13 cellular contexts compared by ENCODE assay signal in genomic region chr6:154653853-154654252, GRCh38.
A peak's percentile ranks its signal among the peaks of the same experiment; 100 is the strongest.
DNase-seq lines count a peak whose midpoint lies in the region; ATAC-seq and TF ChIP-seq lines count a peak whose summit lies in the region.
"Had no signal": no experiment of that assay in that cellular context is flagged by ENCODE, and none has a peak within 500 bp of the region (broad histone marks: within the 10 kb centered on the region; RNA-seq: fewer than 3 reads in every experiment).

No MANE protein-coding gene starts in this region.

- CTCF ChIA-PET in mammary epithelial cell (lab: Charles Lee; ENCODE audit: low non-redundant PET) = no interaction called here
- CTCF ChIA-PET in activated CD4-positive, alpha-beta memory T cell treated with anti-CD3 and anti-CD28 coated beads for 36 hours (lab: Charles Lee) = interaction anchor here (1.1 kb wide), 1 partner anchor 21 kb away, joined by 4 read pairs; no protein-coding TSS in a partner anchor

- H3K9me3 ChIP-seq in mammary epithelial cell (replicated peaks; ENCODE audit: insufficient read depth, low read length) (no peaks in the 10 kb centered on the region), tibial nerve (no peaks in the 10 kb centered on the region)

- H3K36me3 Mint-ChIP-seq in activated CD4-positive, alpha-beta memory T cell treated with anti-CD3 and anti-CD28 coated beads for 36 hours = no peaks in the 10 kb centered on the region
- H3K36me3 Mint-ChIP-seq: IgD-negative memory B cell had no signal

- no peak for TF ChIP-seq CTCF in mammary epithelial cell (conservative IDR thresholded peaks at IDR 0.05 in 1 of 2, IDR thresholded peaks at IDR 0.05 in 1 of 2; ENCODE audit: extremely low read depth in 1 of 2, insufficient read depth in 1 of 2, low read depth in 1 of 2, low read length in 2 of 2)
- no peak for TF ChIP-seq CTCF in tibial nerve (IDR thresholded peaks at IDR 0.05)

- no peaks in the 10 kb centered on the region for H3K79me2 ChIP-seq in mammary epithelial cell (ENCODE audit: insufficient read depth, low read length)

- H3K4me1 ChIP-seq in mammary epithelial cell (ENCODE audit: insufficient read depth, low read length) (peaks cover 11% of the 10 kb centered on the region), tibial nerve (peaks cover 0 to 8% (median 0%) of the 10 kb centered on the region in 4 donors)

- H3K4me2 ChIP-seq in mammary epithelial cell (ENCODE audit: insufficient read depth, low read depth, low read length) = peak overlapping the region; percentile 29

- no peak for ATAC-seq in HG02642 (IDR thresholded peaks at IDR 0.05; ENCODE audit: poor library complexity, unreplicated experiment)

- TF ChIP-seq POLR2A in tibial nerve (IDR thresholded peaks at IDR 0.05) = no peak

- peak; percentile 7 for DNase-seq in HS-27A (ENCODE audit: low read depth)
- peak; percentile 96 for DNase-seq in mammary epithelial cell
- DNase-seq in kidney tubule cell (ENCODE audit: low spot score) = peak; percentile 97
- no peak for DNase-seq in tibial nerve (ENCODE audit: low spot score in 2 of 2)
- DNase-seq in activated CD4-positive, alpha-beta memory T cell treated with anti-CD3 and anti-CD28 coated beads for 36 hours = no peak
- no peak for DNase-seq in inferior parietal cortex (ENCODE audit: extremely low spot score)
- DNase-seq: activated CD4-positive, alpha-beta memory T cell treated with anti-CD3 and anti-CD28 coated beads, Interleukin-2, amount 10 ng/mL, durations not matched to agents 7 days and 5 days; cortex of kidney; H7; NK-92 treated with Interleukin-12 subunit alpha and Interleukin-12 subunit beta, amount 100 ng/mL, for 24 hours; stimulated activated naive CD4-positive, alpha-beta T cell treated with Interleukin-2 at 50 U/mL for 16 hours had no signal

- H3K9ac ChIP-seq in mammary epithelial cell (ENCODE audit: insufficient read depth, low read length) = no peak overlapping the region

- peak; percentile 47 to 84 for TF ChIP-seq EP300 in tibial nerve (IDR thresholded peaks at IDR 0.05)

- H3K27ac Mint-ChIP-seq in activated CD4-positive, alpha-beta memory T cell treated with anti-CD3 and anti-CD28 coated beads for 36 hours = no peak overlapping the region
- H3K27ac Mint-ChIP-seq: activated CD4-positive, alpha-beta memory T cell treated with anti-CD3 and anti-CD28 coated beads, Interleukin-2, amount 10 ng/mL, durations not matched to agents 7 days and 5 days had no signal

- H2AFZ ChIP-seq in mammary epithelial cell (ENCODE audit: low read depth, low read length) = peak overlapping the region; percentile 65

- POLR2A ChIA-PET in activated CD4-positive, alpha-beta memory T cell treated with anti-CD3 and anti-CD28 coated beads for 36 hours (lab: Charles Lee) = no interaction called here

- intact Hi-C loops in mammary epithelial cell (cut with micrococcal nuclease) = loop anchor here (10.0 kb wide), 1 partner anchor 139 kb away; the partner anchor contains the start of gene CNKSR3
- intact Hi-C loops in activated CD4-positive, alpha-beta memory T cell treated with anti-CD3 and anti-CD28 coated beads for 36 hours (cut with micrococcal nuclease) = no loop called here

- no peaks in the 10 kb centered on the region for H3K4me1 Mint-ChIP-seq in activated CD4-positive, alpha-beta memory T cell treated with anti-CD3 and anti-CD28 coated beads for 36 hours (ENCODE audit: low read depth)
- H3K4me1 Mint-ChIP-seq: activated CD4-positive, alpha-beta memory T cell treated with anti-CD3 and anti-CD28 coated beads, Interleukin-2, amount 10 ng/mL, durations not matched to agents 7 days and 5 days; IgD-negative memory B cell had no signal

- H3K27me3 Mint-ChIP-seq in activated CD4-positive, alpha-beta memory T cell treated with anti-CD3 and anti-CD28 coated beads for 36 hours = no peaks in the 10 kb centered on the region
- H3K27me3 Mint-ChIP-seq: activated CD4-positive, alpha-beta memory T cell treated with anti-CD3 and anti-CD28 coated beads, Interleukin-2, amount 10 ng/mL, durations not matched to agents 7 days and 5 days had no signal

- H3K27me3 ChIP-seq in mammary epithelial cell (ENCODE audit: insufficient read depth, low read length) (no peaks in the 10 kb centered on the region), tibial nerve (no peaks in the 10 kb centered on the region)

- no peaks in the 10 kb centered on the region for H4K20me1 ChIP-seq in mammary epithelial cell (ENCODE audit: insufficient read depth, low read length)

- H3K9me3 Mint-ChIP-seq in activated CD4-positive, alpha-beta memory T cell treated with anti-CD3 and anti-CD28 coated beads for 36 hours = no peaks in the 10 kb centered on the region
- H3K9me3 Mint-ChIP-seq: activated CD4-positive, alpha-beta memory T cell treated with anti-CD3 and anti-CD28 coated beads, Interleukin-2, amount 10 ng/mL, durations not matched to agents 7 days and 5 days; IgD-negative memory B cell had no signal

- dilution Hi-C loops in mammary epithelial cell (cut with HindIII; ENCODE audit: low sequenced_read_pairs) = loop anchor here (5.0 kb wide), 1 partner anchor 267 kb away; no protein-coding TSS in a partner anchor

- H3K4me3 ChIP-seq in mammary epithelial cell (replicated peaks in 1 of 3; ENCODE audit: insufficient read depth in 1 of 3, low read depth in 2 of 3, low read length in 3 of 3) (no peak overlapping the region), tibial nerve (no peak overlapping the region)

- H3K36me3 ChIP-seq in mammary epithelial cell (ENCODE audit: insufficient read depth, low read length) = no peaks in the 10 kb centered on the region
- H3K36me3 ChIP-seq in tibial nerve = no peaks in the 10 kb centered on the region

- 30% methylated on average over 4 of the region's 4 CpGs for WGBS in mammary epithelial cell (ENCODE audit: low coverage, missing lambda C conversion rate)
- WGBS in tibial nerve, 2 donors = 25 to 33% methylated on average over 4 of the region's 4 CpGs

- BruUV-seq in mammary epithelial cell (replicated peaks; lab: Mats Ljungman, UMichigan) = no TSS peak

- H3K27ac ChIP-seq in mammary epithelial cell (ENCODE audit: insufficient read depth, low read depth, low read length) = peak overlapping the region; percentile 80
- peak overlapping the region in 2 of 4 donors; percentile 34 to 56 for H3K27ac ChIP-seq in tibial nerve

- H3K4me3 Mint-ChIP-seq in activated CD4-positive, alpha-beta memory T cell treated with anti-CD3 and anti-CD28 coated beads for 36 hours = no peak overlapping the region
- H3K4me3 Mint-ChIP-seq: activated CD4-positive, alpha-beta memory T cell treated with anti-CD3 and anti-CD28 coated beads, Interleukin-2, amount 10 ng/mL, durations not matched to agents 7 days and 5 days; IgD-negative memory B cell had no signal

- in situ Hi-C loops in mammary epithelial cell (cut with MboI; ENCODE audit: low sequenced_read_pairs in 2 of 2) = no loop called here

Comparison
In these comparisons a context has a peak if more than half of its experiments do, and no peak if none do; other contexts are left out.
1. DNase-seq: peak in HS-27A (single experiment), mammary epithelial cell (single experiment) and kidney tubule cell (single experiment); none in tibial nerve (0 of 2), activated CD4-positive, alpha-beta memory T cell treated with anti-CD3 and anti-CD28 coated beads for 36 hours (single experiment) and inferior parietal cortex (single experiment).